8 cellular contexts compared by ENCODE assay signal in genomic region chr7:90736968-90737939, GRCh38.
A peak's percentile ranks its signal among the peaks of the same experiment; 100 is the strongest.
DNase-seq lines count a peak whose midpoint lies in the region; ATAC-seq and TF ChIP-seq lines count a peak whose summit lies in the region.

No MANE protein-coding gene starts in this region.

- H3K9ac ChIP-seq in MM.1S (ENCODE audit: low read length): peak overlapping the region; percentile 27; the same call in 1 of the 2 replicates

- no peak overlapping the region for H2AFZ ChIP-seq in MM.1S (ENCODE audit: low read length)

- no peaks in the 10 kb centered on the region for H4K20me1 ChIP-seq in MM.1S (ENCODE audit: insufficient read depth, low read length)

- peak overlapping the region; percentile 84 for H3K27ac ChIP-seq in MM.1S (ENCODE audit: low read length)
- peak overlapping the region; percentile 60 for H3K27ac ChIP-seq in neutrophil

- no peaks in the 10 kb centered on the region for H3K9me2 ChIP-seq in MM.1S (replicated peaks; ENCODE audit: insufficient read depth, low read length)

- peaks cover 36% of the 10 kb centered on the region for H3K4me1 ChIP-seq in MM.1S (ENCODE audit: low read length)
- peaks cover 0 to 7% of the 10 kb centered on the region in 2 experiments for H3K4me1 ChIP-seq in neutrophil (ENCODE audit: control insufficient read depth in 1 of 2, insufficient read depth in 1 of 2, low read depth in 1 of 2, low read length in 1 of 2)

- H3K4me3 ChIP-seq in MM.1S (ENCODE audit: low read length): peak overlapping the region; percentile 23; the same call in 1 of the 2 replicates
- no peak overlapping the region for H3K4me3 ChIP-seq in neutrophil (ENCODE audit: low read depth in 1 of 2, low read length in 1 of 2)

- H3K27me3 ChIP-seq in MM.1S (replicated peaks; ENCODE audit: insufficient read depth, low read length) (no peaks in the 10 kb centered on the region), neutrophil (no peaks in the 10 kb centered on the region)

- peaks cover 11% of the 10 kb centered on the region; the same call in 1 of the 2 replicates for H3F3A ChIP-seq in MM.1S (ENCODE audit: insufficient read depth, low read length)

- H3K9me3 ChIP-seq in MM.1S (replicated peaks; ENCODE audit: insufficient read depth, low read length) (no peaks in the 10 kb centered on the region), neutrophil (no peaks in the 10 kb centered on the region)

- H3K4me2 ChIP-seq in MM.1S (ENCODE audit: low read depth, low read length): peak overlapping the region; percentile 76

- DNase-seq in MM.1S (peak; percentile 56), Ammon's horn (ENCODE audit: low spot score) (no peak), NCI-H446 treated with DMSO at 0.1 percent for 48 hours (lab: John Stamatoyannopoulos, UW) (no peak), UCSD-AML1 (lab: John Stamatoyannopoulos, UW; ENCODE audit: unreplicated experiment) (no peak), DMS53 (lab: John Stamatoyannopoulos, UW) (no peak)

- H3K36me3 ChIP-seq in MM.1S (replicated peaks; ENCODE audit: insufficient read depth, low read length): peaks cover 24% of the 10 kb centered on the region
- peaks cover 11% of the 10 kb centered on the region for H3K36me3 ChIP-seq in neutrophil

- H3K79me2 ChIP-seq in MM.1S (ENCODE audit: low read length): peaks cover 100% of the 10 kb centered on the region

- ATAC-seq in GM19043 (IDR thresholded peaks at IDR 0.05; ENCODE audit: low read depth, unreplicated experiment) (peak; percentile 92), HG02763 (IDR thresholded peaks at IDR 0.05; ENCODE audit: unreplicated experiment) (peak; percentile 96)

- TF ChIP-seq CTCF in MM.1S (IDR thresholded peaks at IDR 0.05; ENCODE audit: low read length): no peak
- no peak for TF ChIP-seq CTCF in neutrophil (IDR thresholded peaks at IDR 0.05)
